ENCODE assay signal across 13 cellular contexts in genomic region chr20:51554538-51555165, GRCh38. TPM values are rescaled to one million over a fixed set of nuclear protein-coding genes. Genes with fewer than 3 reads are reported as not detected.
DNase-seq lines count a peak whose midpoint lies in the region; ATAC-seq and TF ChIP-seq lines count a peak whose summit lies in the region.
"Had no signal": no experiment of that assay in that cellular context is flagged by ENCODE, and none has a peak within 500 bp of the region (broad histone marks: within the 10 kb centered on the region; RNA-seq: fewer than 3 reads in every experiment).

No MANE protein-coding gene starts in this region.

- no peak overlapping the region for H3K4me3 Mint-ChIP-seq in activated naive CD8-positive, alpha-beta T cell
- H3K4me3 Mint-ChIP-seq: CD4-positive, CD25-positive, alpha-beta regulatory T cell had no signal

- no peaks in the 10 kb centered on the region for H3K9me3 Mint-ChIP-seq in activated naive CD8-positive, alpha-beta T cell (ENCODE audit: low read depth)

- H3K36me3 ChIP-seq in left lung: no peaks in the 10 kb centered on the region
- H3K36me3 ChIP-seq: esophagus muscularis mucosa, SJSA1 had no signal

- peaks cover 14% of the 10 kb centered on the region for H3K4me1 Mint-ChIP-seq in activated naive CD8-positive, alpha-beta T cell (ENCODE audit: low read depth)

- H3K27ac Mint-ChIP-seq in activated naive CD8-positive, alpha-beta T cell: peak overlapping the region; percentile 91

- intact Hi-C loops in left lung (cut with DNase I): no loop called here

- peaks cover 18% of the 10 kb centered on the region for H3K27me3 Mint-ChIP-seq in activated naive CD8-positive, alpha-beta T cell

- H3K27me3 ChIP-seq in left lung: peaks cover 3 to 20% of the 10 kb centered on the region in 2 donors
- H3K27me3 ChIP-seq: esophagus muscularis mucosa had no signal

- H3K4me1 ChIP-seq in left lung: no peaks in the 10 kb centered on the region
- H3K4me1 ChIP-seq: SJSA1 had no signal

- ATAC-seq in GM18511 (IDR thresholded peaks at IDR 0.05; ENCODE audit: unreplicated experiment) (peak; percentile 41), GM21717 (IDR thresholded peaks at IDR 0.05; ENCODE audit: unreplicated experiment) (no peak), left lung (no peak), HG02884 (IDR thresholded peaks at IDR 0.05; ENCODE audit: unreplicated experiment) (no peak)

- no peak overlapping the region for H3K4me3 ChIP-seq in left lung
- H3K4me3 ChIP-seq: esophagus muscularis mucosa, SJSA1 had no signal

- H3K36me3 Mint-ChIP-seq in activated naive CD8-positive, alpha-beta T cell: peaks cover 3% of the 10 kb centered on the region
- H3K36me3 Mint-ChIP-seq: CD4-positive, CD25-positive, alpha-beta regulatory T cell had no signal

- DNase-seq in AG08395 (ENCODE audit: low spot score) (peak; percentile 86), glomerular visceral epithelial cell (ENCODE audit: extremely low spot score) (peak; percentile 53), NCI-H69 (lab: John Stamatoyannopoulos, UW) (no peak), left lung (no peak)
- DNase-seq: CD4-positive, CD25-positive, alpha-beta regulatory T cell; KG1; NCI-H2171 treated with DMSO at 0.1 percent for 48 hours had no signal

- H3K27ac ChIP-seq in left lung: no peak overlapping the region
- H3K27ac ChIP-seq: esophagus muscularis mucosa, SJSA1 had no signal

- H3K9me3 ChIP-seq in left lung: no peaks in the 10 kb centered on the region
- H3K9me3 ChIP-seq: esophagus muscularis mucosa, SJSA1 had no signal

- TF ChIP-seq CTCF in left lung (IDR thresholded peaks at IDR 0.05): no peak

RNA-seq across cellular contexts. Expression of gene NFATC2, which starts 12.1 kb away (rescaled TPM):
- total RNA-seq in left lung: 1 to 10 TPM; 5.3 to 6.9 TPM
- total RNA-seq: SJSA1 had no signal

Comparison
In these comparisons a context has a peak if more than half of its experiments do, and no peak if none do; other contexts are left out.
1. DNase-seq: peak in AG08395 (single experiment) and glomerular visceral epithelial cell (single experiment); none in NCI-H69 (single experiment) and left lung (0 of 2).